8 cellular contexts compared by ENCODE assay signal in genomic region chr17:3893003-3893719, GRCh38. TPM values are rescaled to one million over a fixed set of nuclear protein-coding genes. Genes with fewer than 3 reads are reported as not detected.
DNase-seq lines count a peak whose midpoint lies in the region; ATAC-seq, FAIRE-seq and TF ChIP-seq lines count a peak whose summit lies in the region.

TSS of gene CAMKK1 (minus strand) at chr17:3893053. CDS start at chr17:3885687, 7,366 bp downstream.

- peaks cover 7% of the 10 kb centered on the region; the same call in 1 of the 2 replicates for H3K27me3 Mint-ChIP-seq in WTC11 (ENCODE audit: low read depth)

- H3K36me3 ChIP-seq in bronchial epithelial cell (ENCODE audit: control insufficient read depth, insufficient read depth, low read length): no peaks in the 10 kb centered on the region

- no peaks in the 10 kb centered on the region for H3K36me3 Mint-ChIP-seq in WTC11

- no peaks in the 10 kb centered on the region for H3K27me3 ChIP-seq in bronchial epithelial cell (ENCODE audit: control insufficient read depth, insufficient read depth, low read length)

- H3K9me3 Mint-ChIP-seq in WTC11: no peaks in the 10 kb centered on the region

- H3K4me3 Mint-ChIP-seq in WTC11: peak within 1 kb of the TSS; percentile 68

- POLR2A ChIA-PET in WTC11 (lab: Charles Lee): interaction anchor here (0.5 to 1.2 kb wide), 2 partner anchors 47 to 1955 kb away, joined by 4 to 7 read pairs; partner anchors contain the start of gene NCBP3

- peak; percentile 96 for DNase-seq in 8988T
- DNase-seq in NCI-H2171 (lab: John Stamatoyannopoulos, UW): peak; percentile 91
- peak; percentile 86 for DNase-seq in WTC11 (ENCODE audit: low spot score)
- DNase-seq in bronchial epithelial cell (ENCODE audit: low read depth): peak; percentile 60
- DNase-seq in islet precursor cell: peak; percentile 96
- peak; percentile 87 for DNase-seq in stimulated activated CD4-positive, alpha-beta T cell treated with anti-CD3 and anti-CD28 coated beads, Interleukin-12 subunit alpha, Interleukin-12 subunit beta, amount 100 ng/mL, for 4 hours

- ATAC-seq in GM18511 (IDR thresholded peaks at IDR 0.05; ENCODE audit: unreplicated experiment): peak; percentile 89
- peak; percentile 86 for ATAC-seq in HG02981 (IDR thresholded peaks at IDR 0.05; ENCODE audit: unreplicated experiment)
- peak; percentile 80 for ATAC-seq in WTC11

- peaks cover 29% of the 10 kb centered on the region for H3K4me1 Mint-ChIP-seq in WTC11

- peak within 1 kb of the TSS; percentile 60 for H3K4me3 ChIP-seq in bronchial epithelial cell (ENCODE audit: low read depth, low read length)

- peak within 1 kb of the TSS; percentile 90 for H3K27ac Mint-ChIP-seq in WTC11

- CTCF ChIA-PET in WTC11 (lab: Charles Lee): interaction anchor here (0.6 to 2.9 kb wide), 13 partner anchors 10 to 211 kb away, joined by 3 to 22 read pairs (median 4); partner anchors contain the start of genes NCBP3 and P2RX1

- FAIRE-seq in bronchial epithelial cell (lab: Jason Lieb, UNC): no peak

- TF ChIP-seq CTCF in WTC11 (IDR thresholded peaks at IDR 0.05) (no peak), bronchial epithelial cell (IDR thresholded peaks at IDR 0.05; ENCODE audit: insufficient read depth, low read length, severe bottlenecking) (no peak)

TF ChIP-seq in WTC11, 78 proteins besides CTCF, POLR2A, EP300 and RAD21:
- TF ChIP-seq ZNF121 (CRISPR knock-in tag; IDR thresholded peaks at IDR 0.05) (no peak), EMX1 (CRISPR knock-in tag; IDR thresholded peaks at IDR 0.05) (no peak), NFYB (CRISPR knock-in tag; conservative IDR thresholded peaks at IDR 0.05; ENCODE audit: low read depth) (peak; percentile 66), SP1 (CRISPR knock-in tag; conservative IDR thresholded peaks at IDR 0.05) (peak; percentile 86), ZNF423 (CRISPR knock-in tag; IDR thresholded peaks at IDR 0.05) (peak; percentile 93), FOXP1 (CRISPR knock-in tag; IDR thresholded peaks at IDR 0.05; ENCODE audit: borderline replicate concordance) (peak; percentile 58; the same call in 1 of the 2 replicates)

RNA-seq across cellular contexts. Expression of gene CAMKK1, which starts in this region (rescaled TPM):
- total RNA-seq in WTC11 (2021) (8.0 to 9.6 TPM (median 8.7 TPM) in 3 replicates), bronchial epithelial cell (2.7 and 3.4 TPM in 2 replicates)

Comparison
In these comparisons a context has a peak if more than half of its experiments do, and no peak if none do; other contexts are left out.
1. Peak in every context shown above with its lines: DNase-seq, ATAC-seq and H3K4me3 ChIP-seq.